17 cellular contexts compared by ENCODE assay signal in the genomic region with DNA sequence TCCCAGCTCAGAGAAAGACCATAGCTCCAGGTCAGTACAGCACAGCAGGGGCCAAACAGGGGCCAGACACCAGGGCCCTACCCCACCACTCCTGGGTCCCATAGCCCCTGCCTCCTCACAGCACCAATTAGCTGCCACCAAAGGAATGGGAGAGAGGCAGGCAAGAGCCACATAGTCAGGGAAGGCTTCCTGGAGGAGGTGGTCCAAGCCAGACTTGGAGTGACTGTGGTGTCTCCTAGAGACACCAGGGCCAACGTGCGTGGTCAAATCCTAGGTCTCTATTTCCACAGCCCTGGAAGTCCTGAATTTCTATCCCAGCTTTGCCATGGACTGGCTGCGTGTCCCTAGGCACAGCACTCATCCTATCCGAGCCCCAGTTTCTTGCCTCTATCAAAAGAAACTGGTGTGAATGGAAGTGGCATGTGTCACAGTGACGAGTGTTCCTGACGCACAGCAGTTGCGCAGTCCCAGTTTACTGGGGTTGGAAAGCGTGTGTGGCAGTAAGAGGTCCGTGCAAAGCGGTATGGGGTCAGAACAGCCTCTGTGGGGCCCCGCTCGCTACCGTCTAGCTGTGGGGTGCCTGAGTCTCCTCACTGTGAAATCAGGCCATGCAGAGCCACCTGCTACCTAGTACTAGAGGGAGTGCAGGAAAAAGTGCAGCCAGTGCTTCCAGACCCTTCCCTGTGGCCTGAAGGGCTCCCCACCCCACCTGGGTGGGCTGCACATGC. TPM values are rescaled to one million over a fixed set of nuclear protein-coding genes. Genes with fewer than 3 reads are reported as not detected.
"Had no signal": no experiment of that assay in that cellular context is flagged by ENCODE, and none has a peak within 500 bp of the region (broad histone marks: within the 10 kb centered on the region; RNA-seq: fewer than 3 reads in every experiment).

No MANE protein-coding gene starts in this region.

- ATAC-seq: left lobe of liver; lower lobe of right lung; natural killer cell treated with Interleukin-12 subunit alpha and Interleukin-12 subunit beta and Interleukin-15 and Interleukin-18, amount 100 ng/mL, for 72 hours; upper lobe of right lung had no signal

- H3K27me3 ChIP-seq: dorsolateral prefrontal cortex, upper lobe of right lung had no signal

- H3K4me2 ChIP-seq: smooth muscle cell had no signal

- FAIRE-seq: islet of Langerhans had no signal

- H3K4me1 ChIP-seq: lower lobe of right lung had no signal

- H3K36me3 ChIP-seq: lower lobe of right lung, upper lobe of right lung had no signal

- H3K4me3 ChIP-seq: dorsolateral prefrontal cortex, lower lobe of right lung, smooth muscle cell, upper lobe of right lung had no signal

- DNase-seq: central memory CD4-positive, alpha-beta T cell; cortex of kidney; dorsolateral prefrontal cortex; effector CD8-positive, alpha-beta T cell; foreskin melanocyte; head of caudate nucleus; hypothalamus; kidney glomerular epithelial cell; lower lobe of right lung; midbrain; stimulated activated CD4-positive, alpha-beta T cell treated with anti-CD3 and anti-CD28 coated beads, Interleukin-2, amount 100 ng/mL, for 48 hours; stimulated activated naive CD4-positive, alpha-beta T cell treated with Interleukin-2 at 50 U/mL for 16 hours; upper lobe of right lung had no signal

- H3K27ac ChIP-seq: lower lobe of right lung, upper lobe of right lung had no signal

- H3K9me3 ChIP-seq: lower lobe of right lung, upper lobe of right lung had no signal

RNA-seq across cellular contexts. Expression of gene KCNJ12, which starts 23.5 kb away (rescaled TPM):
- total RNA-seq: natural killer cell treated with Interleukin-12 subunit alpha and Interleukin-12 subunit beta and Interleukin-15 and Interleukin-18, amount 100 ng/mL, for 72 hours had no signal
